Comparison of ENCODE assay signal across 8 cellular contexts in genomic region chr7:141739250-141739649, GRCh38. TPM values are rescaled to one million over a fixed set of nuclear protein-coding genes. Genes with fewer than 3 reads are reported as not detected.
DNase-seq lines count a peak whose midpoint lies in the region; ATAC-seq and TF ChIP-seq lines count a peak whose summit lies in the region.

No MANE protein-coding gene starts in this region.

- H3K36me3 ChIP-seq in IMR-90 (ENCODE audit: control insufficient read depth, insufficient read depth, low read length): peaks cover 18% of the 10 kb centered on the region
- H3K36me3 ChIP-seq in breast epithelium: peaks cover 12% of the 10 kb centered on the region

- ATAC-seq in IMR-90 (ENCODE audit: low read depth) (no peak), GM18505 (IDR thresholded peaks at IDR 0.05; ENCODE audit: unreplicated experiment) (no peak)

- intact Hi-C loops in IMR-90 (cut with micrococcal nuclease) (loop anchor here (2.0 to 10.0 kb wide), 3 partner anchors 36 to 204 kb away; partner anchors contain the start of gene DENND11), breast epithelium (cut with DNase I; ENCODE audit: low total_unique reads) (no loop called here), posterior cingulate gyrus (cut with DNase I) (loop anchor here (2.0 to 5.0 kb wide), 2 partner anchors 84 to 187 kb away; partner anchors contain the start of gene AGK)

- no peak overlapping the region for H4K91ac ChIP-seq in IMR-90 (ENCODE audit: insufficient read depth, low read depth, low read length)

- H3K27me3 Mint-ChIP-seq in mesothelial cell of epicardium (ENCODE audit: low read depth): no peaks in the 10 kb centered on the region

- no peak overlapping the region for H2BK120ac ChIP-seq in IMR-90 (ENCODE audit: low read depth, low read length)

- H3K4me1 ChIP-seq in IMR-90 (ENCODE audit: control insufficient read depth, insufficient read depth, low read length) (no peaks in the 10 kb centered on the region; the same call in 1 of the 2 replicates), breast epithelium (peaks cover 0 to 8% of the 10 kb centered on the region in 2 donors)

- no peak overlapping the region for H3K56ac ChIP-seq in IMR-90 (ENCODE audit: extremely low read depth, insufficient read depth, low read length)

- no peak overlapping the region for H3K18ac ChIP-seq in IMR-90 (ENCODE audit: low read depth, low read length)

- no peak overlapping the region for H4K5ac ChIP-seq in IMR-90 (ENCODE audit: low read depth, low read length)

- H2AK9ac ChIP-seq in IMR-90 (replicated peaks; ENCODE audit: low read depth, low read length, poor library complexity): no peak overlapping the region

- BruUV-seq in IMR-90 (replicated peaks; lab: Mats Ljungman, UMichigan): no TSS peak

- H3K9ac ChIP-seq in IMR-90 (ENCODE audit: low read depth, low read length): no peak overlapping the region

- peak overlapping the region; percentile 25 for H3K27ac Mint-ChIP-seq in mesothelial cell of epicardium

- no peaks in the 10 kb centered on the region for H4K20me1 ChIP-seq in IMR-90 (ENCODE audit: insufficient read depth, low read length)

- no peak overlapping the region for H2BK5ac ChIP-seq in IMR-90 (ENCODE audit: low read depth, low read length, poor library complexity, severe bottlenecking)

- H3K4me2 ChIP-seq in IMR-90 (ENCODE audit: low read depth, low read length): peak overlapping the region; percentile 89

- H3K23ac ChIP-seq in IMR-90 (ENCODE audit: low read depth, low read length): no peak overlapping the region

- H3K27me3 ChIP-seq in AG04450 (ENCODE audit: control insufficient read depth, insufficient read depth, low read length) (no peaks in the 10 kb centered on the region), IMR-90 (ENCODE audit: control insufficient read depth, insufficient read depth, low read length) (no peaks in the 10 kb centered on the region), breast epithelium (no peaks in the 10 kb centered on the region)

- H3K79me1 ChIP-seq in IMR-90 (ENCODE audit: low read depth in 1 of 2, low read length in 2 of 2): peaks cover 13 to 20% of the 10 kb centered on the region in 2 experiments; a peak in 3 of 4 replicates

- no CpG with 5 or more reads among the region's 3 CpGs for WGBS in IMR-90 (ENCODE audit: extremely low coverage in 2 of 2, insufficient read length in 1 of 2), 2 experiments

- H2BK15ac ChIP-seq in IMR-90 (ENCODE audit: low read depth, low read length): no peak overlapping the region

- CTCF ChIA-PET in AG04450 (lab: Charles Lee): interaction anchor here (0.6 to 3.7 kb wide), 14 partner anchors 10 to 1497 kb away, joined by 3 to 20 read pairs (median 6); partner anchors contain the start of gene DENND11
- CTCF ChIA-PET in IMR-90 (lab: Yijun Ruan, JAX): no interaction called here

- POLR2A ChIA-PET in AG04450 (lab: Yijun Ruan, JAX): no interaction called here
- POLR2A ChIA-PET in IMR-90 (lab: Charles Lee; ENCODE audit: unreplicated experiment): no interaction called here

- DNase-seq in AG04450 (ENCODE audit: low read depth, low spot score): no peak
- DNase-seq in IMR-90: no peak
- no peak for DNase-seq in breast epithelium (ENCODE audit: low spot score in 2 of 2)
- no peak for DNase-seq in mesothelial cell of epicardium (ENCODE audit: low spot score in 2 of 2, unreplicated experiment in 2 of 2)
- no peak for DNase-seq in EL
- DNase-seq in posterior cingulate gyrus: no peak
- DNase-seq in NCI-H69 (lab: John Stamatoyannopoulos, UW): no peak

- TF ChIP-seq POLR2A in IMR-90 (IDR thresholded peaks at IDR 0.05; ENCODE audit: low read depth, low read length): no peak
- TF ChIP-seq POLR2A in breast epithelium (IDR thresholded peaks at IDR 0.05): no peak
- no peak for TF ChIP-seq POLR2A in GM18505 (IDR thresholded peaks at IDR 0.05; ENCODE audit: borderline replicate concordance, extremely low read depth, insufficient read depth, insufficient read length)

- H2AFZ ChIP-seq in IMR-90 (replicated peaks; ENCODE audit: low read length, poor library complexity): no peak overlapping the region

- no peak for TF ChIP-seq RAD21 in IMR-90 (IDR thresholded peaks at IDR 0.05; ENCODE audit: low read length)

- no peak overlapping the region for H3K4ac ChIP-seq in IMR-90 (ENCODE audit: low read depth, low read length)

- H3K4me3 Mint-ChIP-seq in mesothelial cell of epicardium: peak overlapping the region; percentile 97

- no peak overlapping the region for H2BK20ac ChIP-seq in IMR-90 (ENCODE audit: low read depth, low read length)

- no peak overlapping the region for H2AK5ac ChIP-seq in IMR-90 (ENCODE audit: low read depth, low read length)

- H3K36me3 Mint-ChIP-seq in mesothelial cell of epicardium: peaks cover 21% of the 10 kb centered on the region

- dilution Hi-C loops in IMR-90 (cut with HindIII; ENCODE audit: low sequenced_read_pairs, unreplicated experiment): no loop called here

- H3K4me1 Mint-ChIP-seq in mesothelial cell of epicardium: peaks cover 27% of the 10 kb centered on the region

- in situ Hi-C loops in IMR-90 (cut with MboI; ENCODE audit: low sequenced_read_pairs): no loop called here

- H3K4me3 ChIP-seq in AG04450 (ENCODE audit: low read depth, low read length): peak overlapping the region; percentile 99
- H3K4me3 ChIP-seq in IMR-90 (ENCODE audit: insufficient read depth, low read depth, low read length): peak overlapping the region; percentile 65; the same call in 1 of the 2 replicates
- H3K4me3 ChIP-seq in breast epithelium: peak overlapping the region in 2 of 3 donors; percentile 66 to 86

- no peak overlapping the region for H3K14ac ChIP-seq in IMR-90 (replicated peaks; ENCODE audit: low read depth, low read length)

- H3K9me1 ChIP-seq in IMR-90 (ENCODE audit: insufficient read depth, low read length): peaks cover 6% of the 10 kb centered on the region; the same call in 1 of the 2 replicates

- H4K8ac ChIP-seq in IMR-90 (ENCODE audit: low read depth in 2 of 2, low read length in 2 of 2): no peak overlapping the region

- H3K9me3 ChIP-seq in AG04450 (ENCODE audit: control insufficient read depth, insufficient read depth, low read length) (no peaks in the 10 kb centered on the region), IMR-90 (ENCODE audit: control insufficient read depth, insufficient read depth, low read length) (no peaks in the 10 kb centered on the region), breast epithelium (no peaks in the 10 kb centered on the region)

- H3K27ac ChIP-seq in AG04450 (ENCODE audit: low read depth, low read length) (no peak overlapping the region), IMR-90 (ENCODE audit: insufficient read depth, low read length) (no peak overlapping the region), breast epithelium (no peak overlapping the region)

- no peaks in the 10 kb centered on the region for H3K9me3 Mint-ChIP-seq in mesothelial cell of epicardium

- TF ChIP-seq CTCF in AG04450 (IDR thresholded peaks at IDR 0.05; ENCODE audit: low read depth, low read length) (no peak), IMR-90 (conservative IDR thresholded peaks at IDR 0.05; ENCODE audit: low read depth, low read length) (no peak), breast epithelium (IDR thresholded peaks at IDR 0.05) (no peak), mesothelial cell of epicardium (IDR thresholded peaks at IDR 0.05; ENCODE audit: unreplicated experiment) (no peak)

RNA-seq across cellular contexts. Expression of gene SSBP1, which starts 1.1 kb away (rescaled TPM):
- polyA plus RNA-seq in AG04450 (2011; rRNA removed) (152 and 212 TPM in 2 replicates), IMR-90 (2012; rRNA removed) (138 and 158 TPM in 2 replicates)
- 26.7 and 41.0 TPM in 2 replicates for polyA minus RNA-seq in AG04450 (2011; rRNA and poly(A)+ RNA removed)
- total RNA-seq in IMR-90 (2012; rRNA removed) (204 and 234 TPM in 2 replicates), breast epithelium (100 to 1,000 TPM in 2 of 3 donors, 10 to 100 TPM in 1; 93.4 to 114 (median 112) TPM), mesothelial cell of epicardium (120 to 127 TPM (median 123 TPM) in 3 replicates)
- polyA plus RNA-seq in IMR-90 (2012; cell fraction: cytosol; rRNA removed): 39.8 and 68.2 TPM in 2 replicates
- 10.9 and 68.5 TPM in 2 replicates for polyA plus RNA-seq in IMR-90 (2012; cell fraction: nucleus; rRNA removed; ENCODE audit: low replicate concordance)

RNA-seq across cellular contexts. Expression of gene TAS2R3, which starts 24.6 kb away (rescaled TPM):
- polyA plus RNA-seq in AG04450 (2011; rRNA removed) (0.19 and 0.21 TPM in 2 replicates), IMR-90 (2012; rRNA removed) (not detected in 2 replicates)
- polyA minus RNA-seq in AG04450 (2011; rRNA and poly(A)+ RNA removed): 1.7 and 2.9 TPM in 2 replicates
- total RNA-seq in IMR-90 (2012; rRNA removed) (0.28 and 0.72 TPM in 2 replicates), breast epithelium (1 to 10 TPM; 2.2 to 4.8 (median 3.9) TPM), mesothelial cell of epicardium (4.0 to 5.6 TPM (median 5.0 TPM) in 3 replicates)
- not detected in 2 replicates for polyA plus RNA-seq in IMR-90 (2012; cell fraction: cytosol; rRNA removed)
- 0.18 TPM in 1 of 2 replicates, not detected in the other for polyA plus RNA-seq in IMR-90 (2012; cell fraction: nucleus; rRNA removed; ENCODE audit: low replicate concordance)

RNA-seq across cellular contexts. Expression of gene WEE2, which starts 31.1 kb away (rescaled TPM):
- not detected in 2 replicates for polyA plus RNA-seq in AG04450 (2011; rRNA removed)
- not detected in 2 replicates for polyA minus RNA-seq in AG04450 (2011; rRNA and poly(A)+ RNA removed)
- not detected in 2 replicates for total RNA-seq in IMR-90 (2012; rRNA removed)
- polyA plus RNA-seq in IMR-90 (2012; rRNA removed): not detected in 2 replicates
- not detected in 2 replicates for polyA plus RNA-seq in IMR-90 (2012; cell fraction: cytosol; rRNA removed)
- polyA plus RNA-seq in IMR-90 (2012; cell fraction: nucleus; rRNA removed; ENCODE audit: low replicate concordance): not detected in 2 replicates
- total RNA-seq in breast epithelium: not detected
- 0.09 TPM in 1 of 3 replicates, not detected in the others for total RNA-seq in mesothelial cell of epicardium

RNA-seq across cellular contexts. Expression of gene TAS2R4, which starts 37.2 kb away (rescaled TPM):
- polyA plus RNA-seq in AG04450 (2011; rRNA removed): 0.26 and 0.36 TPM in 2 replicates
- polyA minus RNA-seq in AG04450 (2011; rRNA and poly(A)+ RNA removed): 0.69 and 1.5 TPM in 2 replicates
- total RNA-seq in IMR-90 (2012; rRNA removed): 0.18 and 0.28 TPM in 2 replicates
- polyA plus RNA-seq in IMR-90 (2012; rRNA removed): 0.09 and 0.14 TPM in 2 replicates
- 0.02 TPM in 1 of 2 replicates, not detected in the other for polyA plus RNA-seq in IMR-90 (2012; cell fraction: cytosol; rRNA removed)
- polyA plus RNA-seq in IMR-90 (2012; cell fraction: nucleus; rRNA removed; ENCODE audit: low replicate concordance): 0.09 and 0.56 TPM in 2 replicates
- 1 to 10 TPM; 1.9 to 4.2 (median 2.0) TPM for total RNA-seq in breast epithelium
- total RNA-seq in mesothelial cell of epicardium: 3.3 to 4.3 TPM (median 3.5 TPM) in 3 replicates

RNA-seq across cellular contexts. Expression of gene DENND11, which starts 37.3 kb away (rescaled TPM):
- polyA plus RNA-seq in AG04450 (2011; rRNA removed): 4.9 and 5.3 TPM in 2 replicates
- polyA minus RNA-seq in AG04450 (2011; rRNA and poly(A)+ RNA removed): 8.3 and 8.4 TPM in 2 replicates
- 5.0 TPM in 2 replicates for total RNA-seq in IMR-90 (2012; rRNA removed)
- polyA plus RNA-seq in IMR-90 (2012; rRNA removed): 2.2 and 2.9 TPM in 2 replicates
- polyA plus RNA-seq in IMR-90 (2012; cell fraction: cytosol; rRNA removed): 0.75 and 1.2 TPM in 2 replicates
- polyA plus RNA-seq in IMR-90 (2012; cell fraction: nucleus; rRNA removed; ENCODE audit: low replicate concordance): 3.0 and 9.9 TPM in 2 replicates
- total RNA-seq in breast epithelium: 10 to 100 TPM; 14.1 to 49.2 (median 32.1) TPM
- 22.4 to 22.7 TPM (median 22.7 TPM) in 3 replicates for total RNA-seq in mesothelial cell of epicardium
